9 cellular contexts compared by ENCODE assay signal in the genomic region with DNA sequence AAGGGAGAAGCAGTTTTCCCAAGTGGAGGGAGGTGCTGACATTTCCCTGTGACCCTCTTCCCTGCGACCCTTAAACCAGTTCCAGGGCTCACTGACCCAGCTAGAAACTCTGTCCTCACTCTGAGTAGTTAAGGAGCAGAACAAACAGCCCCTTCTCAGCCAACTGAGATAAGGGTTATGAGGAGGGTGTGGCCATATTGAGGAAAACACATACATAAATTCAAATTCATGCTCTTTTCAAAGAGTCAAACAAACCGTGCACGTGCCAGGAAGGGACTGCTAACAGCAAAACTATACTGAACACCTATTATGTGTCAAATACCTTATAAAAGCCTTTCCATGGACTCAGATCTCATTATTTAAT. TPM values are rescaled to one million over a fixed set of nuclear protein-coding genes. Genes with fewer than 3 reads are reported as not detected.
DNase-seq lines count a peak whose midpoint lies in the region; ATAC-seq, FAIRE-seq and TF ChIP-seq lines count a peak whose summit lies in the region.
"Had no signal": no experiment of that assay in that cellular context is flagged by ENCODE, and none has a peak within 500 bp of the region (broad histone marks: within the 10 kb centered on the region; RNA-seq: fewer than 3 reads in every experiment).

No MANE protein-coding gene starts in this region.

- no peak overlapping the region; the same call in 1 of the 2 replicates for H2AK5ac ChIP-seq in H1 (ENCODE audit: low read depth, low read length)

- H3K27ac Mint-ChIP-seq in stimulated activated effector memory CD8-positive, alpha-beta T cell treated with anti-CD3 and anti-CD28 coated beads, Interleukin-12 subunit alpha, Interleukin-12 subunit beta, amount 100 ng/mL, for 72 hours = peak overlapping the region; percentile 61

- H4K20me1 ChIP-seq in HCT116 (ENCODE audit: insufficient read depth) = no peaks in the 10 kb centered on the region
- H4K20me1 ChIP-seq in H1 (replicated peaks in 1 of 2; ENCODE audit: control insufficient read depth in 1 of 2, insufficient read depth in 2 of 2, low read length in 2 of 2) = peaks cover 0 to 1% of the 10 kb centered on the region in 2 experiments

- 0 out of 2 replicates have a peak overlapping the region, but pooled peaks have one; percentile 9 for H2BK12ac ChIP-seq in H1 (ENCODE audit: low read depth, low read length)

- no peak overlapping the region for H2BK15ac ChIP-seq in H1 (ENCODE audit: low read length)

- POLR2A ChIA-PET in HCT116 (lab: Charles Lee) (no interaction called here), H1 (lab: Charles Lee; ENCODE audit: partially characterized antibody) (interaction anchor here (0.7 to 5.5 kb wide), 2 partner anchors 8 to 18 kb away, joined by 3 to 38 read pairs; no protein-coding TSS in a partner anchor)

- H4K8ac ChIP-seq in H1 (ENCODE audit: extremely low read depth, insufficient read depth, low read length) = no peak overlapping the region

- H2BK20ac ChIP-seq in H1 (ENCODE audit: low read length) = no peak overlapping the region

- ATAC-seq in HCT116 = peak; percentile 25; the same call in 1 of the 2 replicates
- ATAC-seq in stimulated activated effector memory CD8-positive, alpha-beta T cell treated with anti-CD3 and anti-CD28 coated beads, Interleukin-12 subunit alpha, Interleukin-12 subunit beta, amount 100 ng/mL, for 72 hours = no peak
- no peak for ATAC-seq in HG02970 (IDR thresholded peaks at IDR 0.05; ENCODE audit: low FRiP score, unreplicated experiment)

- no peak overlapping the region for H3K18ac ChIP-seq in H1 (ENCODE audit: extremely low read depth, low read length)

- H3K4me1 Mint-ChIP-seq in stimulated activated effector memory CD8-positive, alpha-beta T cell treated with anti-CD3 and anti-CD28 coated beads, Interleukin-12 subunit alpha, Interleukin-12 subunit beta, amount 100 ng/mL, for 72 hours = peaks cover 84% of the 10 kb centered on the region

- whole genome bisulfite sequencing in H1 (ENCODE audit: extremely low coverage in 1 of 2, insufficient coverage in 1 of 2, insufficient read length in 1 of 2, insufficient replicate concordance in 2 of 2, low coverage in 1 of 2, low lambda C conversion rate in 2 of 2, missing lambda C conversion rate in 1 of 2), 2 experiments = 88% methylated on average over 3 of the region's 3 CpGs; no CpG with 5 or more reads in 1 of the 2 experiments

- H3K4me1 ChIP-seq in HCT116 (ENCODE audit: control insufficient read depth in 1 of 2, insufficient read depth in 2 of 2, low read length in 2 of 2) (peaks cover 10 to 22% of the 10 kb centered on the region in 2 experiments; a peak in 3 of 4 replicates), H1 (replicated peaks in 1 of 4; ENCODE audit: control insufficient read depth in 3 of 4, insufficient read depth in 4 of 4, low read length in 3 of 4) (peaks cover 9 to 30% (median 18%) of the 10 kb centered on the region in 4 experiments)

- H3K9ac ChIP-seq in HCT116 (ENCODE audit: low read length) (no peak overlapping the region), H1 (replicated peaks in 1 of 4; ENCODE audit: extremely low read depth in 1 of 4, low read depth in 3 of 4, low read length in 3 of 4) (no peak overlapping the region)

- no peaks in the 10 kb centered on the region for H3K27me3 ChIP-seq in HCT116 (ENCODE audit: insufficient read depth, low read length)
- no peaks in the 10 kb centered on the region; a peak in 1 of 7 replicates for H3K27me3 ChIP-seq in H1 (replicated peaks in 1 of 4; ENCODE audit: control insufficient read depth in 3 of 4, extremely low read depth in 1 of 4, insufficient read depth in 3 of 4, low read length in 3 of 4)

- H3K4me2 ChIP-seq in HCT116 (ENCODE audit: low read length) (peak overlapping the region; percentile 17; the same call in 1 of the 2 replicates), H1 (ENCODE audit: insufficient read depth in 1 of 2, low read depth in 2 of 2, low read length in 2 of 2) (no peak overlapping the region)

- H3K14ac ChIP-seq in H1 (ENCODE audit: insufficient read length) = no peak overlapping the region

- RAD21 ChIA-PET in HCT116 (lab: Charles Lee; ENCODE audit: low non-redundant PET in 1 of 2, low total read pairs in 2 of 2, uncharacterized antibody in 2 of 2, unreplicated experiment in 2 of 2) = no interaction called here

- TF ChIP-seq RAD21 in HCT116 (IDR thresholded peaks at IDR 0.05; ENCODE audit: low read depth) (no peak), H1 (IDR thresholded peaks at IDR 0.05 in 1 of 2, conservative IDR thresholded peaks at IDR 0.05 in 1 of 2; ENCODE audit: low read depth in 2 of 2, low read length in 2 of 2) (no peak)

- CTCF ChIA-PET in HCT116 (lab: Charles Lee) (interaction anchor here (1.4 kb wide), 1 partner anchor 13 kb away, joined by 4 read pairs; no protein-coding TSS in a partner anchor), H1 (lab: Charles Lee; ENCODE audit: partially characterized antibody) (interaction anchor here (1.0 to 2.4 kb wide), 7 partner anchors 11 to 174 kb away, joined by 3 to 8 read pairs (median 4); no protein-coding TSS in a partner anchor)

- H3K56ac ChIP-seq in H1 (replicated peaks; ENCODE audit: insufficient read length, low read depth, low read length) = no peak overlapping the region

- H3K9me3 Mint-ChIP-seq in stimulated activated effector memory CD8-positive, alpha-beta T cell treated with anti-CD3 and anti-CD28 coated beads, Interleukin-12 subunit alpha, Interleukin-12 subunit beta, amount 100 ng/mL, for 72 hours = no peaks in the 10 kb centered on the region

- no peak overlapping the region for H2BK120ac ChIP-seq in H1 (replicated peaks; ENCODE audit: low read depth, low read length)

- no peak for DNase-seq in HCT116 (ENCODE audit: low read depth, low spot score)
- peak; percentile 69 for DNase-seq in OCI-M1 (lab: John Stamatoyannopoulos, UW)
- no peak for DNase-seq in H1 (ENCODE audit: low read depth in 1 of 2, low spot score in 2 of 2)
- no peak for DNase-seq in stimulated activated effector memory CD8-positive, alpha-beta T cell treated with anti-CD3 and anti-CD28 coated beads, Interleukin-12 subunit alpha, Interleukin-12 subunit beta, amount 100 ng/mL, for 72 hours (ENCODE audit: low spot score in 2 of 2)
- DNase-seq in dedifferentiated amniotic fluid mesenchymal stem cell (ENCODE audit: extremely low spot score) = no peak
- DNase-seq in NCI-H1092 (lab: John Stamatoyannopoulos, UW) = no peak
- DNase-seq: NCI-H510A, T1000 had no signal

- no TSS peak for BruUV-seq in HCT116 (replicated peaks; lab: Mats Ljungman, UMichigan)

- H3K36me3 Mint-ChIP-seq in stimulated activated effector memory CD8-positive, alpha-beta T cell treated with anti-CD3 and anti-CD28 coated beads, Interleukin-12 subunit alpha, Interleukin-12 subunit beta, amount 100 ng/mL, for 72 hours = peaks cover 86% of the 10 kb centered on the region

- TF ChIP-seq CTCF in HCT116 (IDR thresholded peaks at IDR 0.05 in 2 of 3, conservative IDR thresholded peaks at IDR 0.05 in 1 of 3; ENCODE audit: borderline replicate concordance in 1 of 3, insufficient read depth in 1 of 3, low read depth in 2 of 3, low read length in 2 of 3) (no peak), H1 (IDR thresholded peaks at IDR 0.05; ENCODE audit: control extremely low read depth in 1 of 3, insufficient read depth in 1 of 3, low read depth in 1 of 3, low read length in 3 of 3) (no peak)

- FAIRE-seq in H1 (lab: Jason Lieb, UNC) = no peak

- H3K79me2 ChIP-seq in HCT116 (ENCODE audit: insufficient read depth, low read length) = no peaks in the 10 kb centered on the region
- peaks cover 0 to 6% of the 10 kb centered on the region in 2 experiments; a peak in 1 of 4 replicates for H3K79me2 ChIP-seq in H1 (ENCODE audit: control insufficient read depth in 1 of 2, insufficient read depth in 2 of 2, low read length in 2 of 2)

- H2AFZ ChIP-seq in HCT116 (ENCODE audit: low read depth, low read length, poor library complexity, severe bottlenecking) (no peak overlapping the region), H1 (ENCODE audit: low read length) (no peak overlapping the region)

- H3K4me3 Mint-ChIP-seq in stimulated activated effector memory CD8-positive, alpha-beta T cell treated with anti-CD3 and anti-CD28 coated beads, Interleukin-12 subunit alpha, Interleukin-12 subunit beta, amount 100 ng/mL, for 72 hours = no peak overlapping the region

- peak overlapping the region; percentile 15 for H4K91ac ChIP-seq in H1 (replicated peaks; ENCODE audit: insufficient read length, low read length)

- H3K23ac ChIP-seq in H1 (ENCODE audit: insufficient read length) = no peak overlapping the region

- TF ChIP-seq POLR2A in HCT116 (IDR thresholded peaks at IDR 0.05; ENCODE audit: borderline replicate concordance, extremely low read depth, insufficient read depth, insufficient read length) (no peak), H1 (IDR thresholded peaks at IDR 0.05; ENCODE audit: control extremely low read depth in 1 of 2, low read depth in 2 of 2, low read length in 2 of 2) (no peak)

- no peak overlapping the region for H3K4me3 ChIP-seq in HCT116 (replicated peaks in 1 of 2; ENCODE audit: low read depth in 1 of 2, low read length in 2 of 2)
- no peak overlapping the region for H3K4me3 ChIP-seq in H1 (ENCODE audit: extremely low read depth in 1 of 4, insufficient read depth in 2 of 4, low read depth in 3 of 4, low read length in 4 of 4)

- H3K79me1 ChIP-seq in H1 (ENCODE audit: low read depth, low read length) = no peaks in the 10 kb centered on the region

- no peaks in the 10 kb centered on the region for H3K9me2 ChIP-seq in HCT116 (ENCODE audit: insufficient read depth)

- H3K36me3 ChIP-seq in HCT116 (ENCODE audit: control insufficient read depth in 1 of 2, insufficient read depth in 2 of 2, low read length in 2 of 2) = no peaks in the 10 kb centered on the region
- H3K36me3 ChIP-seq in H1 (ENCODE audit: control insufficient read depth in 2 of 4, insufficient read depth in 4 of 4, low read length in 3 of 4) = peaks cover 0 to 9% (median 1%) of the 10 kb centered on the region in 4 experiments; a peak in 2 of 8 replicates

- intact Hi-C loops in HCT116 (cut with micrococcal nuclease) = no loop called here

- no peak for TF ChIP-seq EP300 in H1 (IDR thresholded peaks at IDR 0.05; ENCODE audit: borderline replicate concordance in 1 of 2, low read depth in 2 of 2, low read length in 2 of 2)

- peaks cover 3% of the 10 kb centered on the region; the same call in 1 of the 2 replicates for H3K23me2 ChIP-seq in H1 (ENCODE audit: low read depth, low read length)

- no peak overlapping the region for H3K4ac ChIP-seq in H1 (replicated peaks; ENCODE audit: insufficient read length, low read depth, low read length)

- no peaks in the 10 kb centered on the region for H3K9me3 ChIP-seq in HCT116 (ENCODE audit: control insufficient read depth in 1 of 2, insufficient read depth in 1 of 2, low read depth in 1 of 2, low read length in 2 of 2)
- no peaks in the 10 kb centered on the region for H3K9me3 ChIP-seq in H1 (ENCODE audit: insufficient read depth in 2 of 2, low read depth in 1 of 2, low read length in 1 of 2)

- H3K27ac ChIP-seq in HCT116 (ENCODE audit: low read depth, low read length) (no peak overlapping the region), H1 (ENCODE audit: low read depth, low read length) (no peak overlapping the region)

- H2BK5ac ChIP-seq in H1 (ENCODE audit: low read depth, low read length) = no peak overlapping the region

- no peak overlapping the region for H4K5ac ChIP-seq in H1 (ENCODE audit: insufficient read length, low read depth, low read length)

RNA-seq across cellular contexts. Expression of a gene that starts 4.9 kb away (rescaled TPM):
- total RNA-seq in HCT116 (2021; ENCODE audit: unreplicated experiment) = 20.6 TPM
- 21.2 and 24.3 TPM in 2 replicates for polyA plus RNA-seq in HCT116 (2012)
- total RNA-seq in H1 (2021; fragmentation: NEBNext Ultra II Directional; extraction: Animal tissue kit (Norgen Biotek cat#: 25700)) = 25.9 and 27.4 TPM in 2 replicates
- polyA plus RNA-seq in H1 (2011; rRNA removed) = 21.0 and 28.3 TPM in 2 replicates
- polyA plus RNA-seq in H1 (2011; cell fraction: cytosol; rRNA removed) = 18.3 TPM
- polyA plus RNA-seq in H1 (2011; cell fraction: nucleus; rRNA removed) = 62.7 TPM
- 16.3 to 28.1 TPM (median 25.3 TPM) in 4 replicates for polyA plus RNA-seq in H1 (2012, experiment 1 of 2)
- 16.4 TPM for polyA plus RNA-seq in H1 (2012, experiment 2 of 2)
- 16.0 TPM for polyA plus RNA-seq in H1 (2013, experiment 1 of 2)
- polyA plus RNA-seq in H1 (2013, experiment 2 of 2) = 15.2 TPM
- 21.8 and 26.9 TPM in 2 replicates for polyA minus RNA-seq in H1 (2011; rRNA and poly(A)+ RNA removed)
- 32.5 TPM for polyA minus RNA-seq in H1 (2011; cell fraction: cytosol; rRNA and poly(A)+ RNA removed)
- 36.8 TPM for polyA minus RNA-seq in H1 (2011; cell fraction: nucleus; rRNA and poly(A)+ RNA removed)
